ENCODE assay signal across 12 cellular contexts in the genomic region with DNA sequence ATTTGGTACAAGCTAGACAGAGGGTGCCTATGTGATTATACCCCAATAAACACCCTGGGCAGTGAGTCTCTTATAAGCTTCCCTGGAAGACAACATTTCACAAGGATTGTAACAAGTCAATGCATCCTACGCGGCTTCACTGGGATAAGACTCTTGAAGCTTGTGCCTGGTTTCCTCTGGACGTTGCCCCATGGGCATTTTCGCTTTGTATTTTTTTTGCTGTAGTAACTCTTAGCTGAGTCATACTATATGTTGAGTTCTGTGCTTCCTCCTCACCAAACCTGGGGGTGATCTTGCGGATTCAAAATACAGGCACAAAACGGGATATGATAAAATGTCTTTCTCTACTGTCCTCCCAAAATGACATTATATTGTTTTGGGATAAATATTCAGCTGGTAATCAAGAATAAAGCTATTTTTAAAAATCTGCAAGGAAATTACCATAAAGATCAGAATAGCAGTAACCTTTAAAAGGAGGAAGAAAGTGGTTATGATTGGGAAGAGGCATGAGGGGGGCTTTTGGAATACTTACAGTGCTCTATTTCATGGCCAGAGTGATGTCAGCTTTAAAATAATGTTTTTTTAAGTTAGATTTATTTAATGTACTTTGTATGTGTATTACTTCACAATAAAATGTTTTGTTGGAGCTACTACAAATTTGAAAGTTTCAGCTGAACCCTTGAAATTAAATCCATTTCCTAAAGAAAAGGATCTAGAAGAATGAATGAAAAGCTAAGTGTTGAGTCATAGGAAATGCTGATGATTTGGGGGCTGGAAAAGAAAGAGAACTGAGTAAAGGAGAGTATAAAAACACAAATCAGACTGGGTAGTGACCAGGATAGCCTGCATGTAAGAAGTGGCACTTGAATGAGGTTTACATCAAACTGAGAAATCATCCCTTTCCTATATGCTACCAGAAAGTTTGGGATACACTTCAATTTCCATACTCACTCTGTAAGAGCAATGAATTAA. TPM values are rescaled to one million over a fixed set of nuclear protein-coding genes. Genes with fewer than 3 reads are reported as not detected.
DNase-seq lines count a peak whose midpoint lies in the region; ATAC-seq and TF ChIP-seq lines count a peak whose summit lies in the region.
"Had no signal": no experiment of that assay in that cellular context is flagged by ENCODE, and none has a peak within 500 bp of the region (broad histone marks: within the 10 kb centered on the region; RNA-seq: fewer than 3 reads in every experiment).

No MANE protein-coding gene starts in this region.

- no peak overlapping the region for H3K9ac ChIP-seq in mesendoderm (ENCODE audit: low read length)

- H3K79me2 ChIP-seq in mesendoderm (ENCODE audit: control insufficient read depth, insufficient read depth, low read length), result peaks cover 45% of the 10 kb centered on the region

- no peaks in the 10 kb centered on the region for H3K9me3 Mint-ChIP-seq in dendritic cell treated with granulocyte-macrophage colony-stimulating factor and Interleukin-4, amounts not matched to agents 40 ng/mL and 50 ng/mL, for 4 days
- H3K9me3 Mint-ChIP-seq: CD8-positive, alpha-beta memory T cell had no signal

- peak overlapping the region; percentile 5 for H3K27ac ChIP-seq in mesendoderm (ENCODE audit: low read depth, low read length)
- H3K27ac ChIP-seq: gastrocnemius medialis had no signal

- no CpG with 5 or more reads among the region's 6 CpGs for WGBS in mesendoderm (ENCODE audit: extremely low coverage, insufficient coverage, low lambda C conversion rate)

- peaks cover 7% of the 10 kb centered on the region for H3K79me1 ChIP-seq in mesendoderm (ENCODE audit: low read length)

- H3K56ac ChIP-seq in mesendoderm (ENCODE audit: low read length), result no peak overlapping the region

- H3K36me3 ChIP-seq in mesendoderm (ENCODE audit: control insufficient read depth, insufficient read depth, low read length), result no peaks in the 10 kb centered on the region
- H3K36me3 ChIP-seq: gastrocnemius medialis had no signal

- peaks cover 45% of the 10 kb centered on the region for H3K4me1 Mint-ChIP-seq in dendritic cell treated with granulocyte-macrophage colony-stimulating factor and Interleukin-4, amounts not matched to agents 40 ng/mL and 50 ng/mL, for 4 days (ENCODE audit: low read depth)

- H3K27ac Mint-ChIP-seq in dendritic cell treated with granulocyte-macrophage colony-stimulating factor and Interleukin-4, amounts not matched to agents 40 ng/mL and 50 ng/mL, for 4 days, result peak overlapping the region; percentile 78
- H3K27ac Mint-ChIP-seq: CD8-positive, alpha-beta memory T cell had no signal

- no peak overlapping the region for H3K23ac ChIP-seq in mesendoderm (ENCODE audit: low read length)

- peak; percentile 81 to 87 for DNase-seq in AML-193 (lab: John Stamatoyannopoulos, UW)
- peak; percentile 55 for DNase-seq in NB4 (ENCODE audit: low read depth)
- peak; percentile 55 for DNase-seq in mesendoderm
- no peak for DNase-seq in SKM-1 (lab: John Stamatoyannopoulos, UW; ENCODE audit: unreplicated experiment)
- DNase-seq in NK-92 (lab: John Stamatoyannopoulos, UW; ENCODE audit: unreplicated experiment), result no peak
- no peak for DNase-seq in NAMALWA (ENCODE audit: low spot score)
- DNase-seq: CD8-positive, alpha-beta memory T cell; gastrocnemius medialis had no signal

- intact Hi-C loops in dendritic cell treated with granulocyte-macrophage colony-stimulating factor and Interleukin-4, amounts not matched to agents 40 ng/mL and 50 ng/mL, for 4 days (cut with micrococcal nuclease), result no loop called here

- H2BK5ac ChIP-seq in mesendoderm (ENCODE audit: low read length), result no peak overlapping the region

- no peak overlapping the region for H4K8ac ChIP-seq in mesendoderm (ENCODE audit: low read depth, low read length)

- H3K4me3 ChIP-seq in NB4 (ENCODE audit: low read depth, low read length) (no peak overlapping the region), mesendoderm (ENCODE audit: low read length) (no peak overlapping the region)
- H3K4me3 ChIP-seq: gastrocnemius medialis had no signal

- H3K27me3 Mint-ChIP-seq in dendritic cell treated with granulocyte-macrophage colony-stimulating factor and Interleukin-4, amounts not matched to agents 40 ng/mL and 50 ng/mL, for 4 days, result no peaks in the 10 kb centered on the region
- H3K27me3 Mint-ChIP-seq: CD8-positive, alpha-beta memory T cell had no signal

- ATAC-seq in GM21526 (IDR thresholded peaks at IDR 0.05; ENCODE audit: low FRiP score, unreplicated experiment), result no peak
- ATAC-seq: sciatic nerve had no signal

- no peak for TF ChIP-seq CTCF in NB4 (IDR thresholded peaks at IDR 0.05; ENCODE audit: low read depth, low read length)

- H3K4me1 ChIP-seq in mesendoderm (ENCODE audit: control insufficient read depth, low read depth, low read length), result peaks cover 2% of the 10 kb centered on the region

- no peak overlapping the region for H3K18ac ChIP-seq in mesendoderm (ENCODE audit: low read length)

- no peak for TF ChIP-seq POLR2A in NB4 (IDR thresholded peaks at IDR 0.05; ENCODE audit: extremely low read depth, insufficient read length)

- no peak overlapping the region for H2BK15ac ChIP-seq in mesendoderm (replicated peaks; ENCODE audit: low read depth)

- H2BK120ac ChIP-seq in mesendoderm (ENCODE audit: low read depth, low read length), result no peak overlapping the region

- H4K5ac ChIP-seq in mesendoderm (ENCODE audit: low read length), result no peak overlapping the region

- H2AK5ac ChIP-seq in mesendoderm (ENCODE audit: low read length), result no peak overlapping the region

- no peak overlapping the region for H3K4ac ChIP-seq in mesendoderm (ENCODE audit: low read depth, low read length)

- H3K4me3 Mint-ChIP-seq in dendritic cell treated with granulocyte-macrophage colony-stimulating factor and Interleukin-4, amounts not matched to agents 40 ng/mL and 50 ng/mL, for 4 days, result peak overlapping the region; percentile 14
- H3K4me3 Mint-ChIP-seq: CD8-positive, alpha-beta memory T cell had no signal

- no peaks in the 10 kb centered on the region for H3K27me3 ChIP-seq in mesendoderm (ENCODE audit: insufficient read depth, low read length, poor library complexity)
- H3K27me3 ChIP-seq: gastrocnemius medialis had no signal

- H3K36me3 Mint-ChIP-seq in dendritic cell treated with granulocyte-macrophage colony-stimulating factor and Interleukin-4, amounts not matched to agents 40 ng/mL and 50 ng/mL, for 4 days (ENCODE audit: low read depth), result peaks cover 10% of the 10 kb centered on the region

- H3K4me2 ChIP-seq in mesendoderm (ENCODE audit: low read length), result no peak overlapping the region

RNA-seq across cellular contexts. Expression of gene BTBD7, which starts 14.7 kb away (rescaled TPM):
- 21.2 TPM for polyA plus RNA-seq in mesendoderm (2013, experiment 1 of 2)
- polyA plus RNA-seq in mesendoderm (2013, experiment 2 of 2), result 21.0 TPM

RNA-seq across cellular contexts. Expression of gene COX8C, which starts 28.9 kb away (rescaled TPM):
- polyA plus RNA-seq in mesendoderm (2013, experiment 1 of 2), result not detected
- not detected for polyA plus RNA-seq in mesendoderm (2013, experiment 2 of 2)
- polyA plus RNA-seq: CD8-positive, alpha-beta memory T cell; thymus had no signal

Comparison
In these comparisons a context has a peak if more than half of its experiments do, and no peak if none do; other contexts are left out.
1. DNase-seq: peak in AML-193 (2 of 2), NB4 (single experiment) and mesendoderm (single experiment); none in SKM-1 (single experiment), NK-92 (single experiment) and NAMALWA (single experiment).